In genomic region chr19:40920300-40921004, GRCh38 we compare ENCODE assay signal across 1 cellular context.
TF ChIP-seq lines count a peak whose summit lies in the region.

No MANE protein-coding gene starts in this region.

TF ChIP-seq in liver, 16 proteins besides CTCF, POLR2A, EP300 and RAD21 (continued from another document):
- TF ChIP-seq FOXA1 (IDR thresholded peaks at IDR 0.05) = no peak
